In genomic region chr9:33523397-33524296, GRCh38 we compare ENCODE assay signal across 8 cellular contexts. TPM values are rescaled to one million over a fixed set of nuclear protein-coding genes. Genes with fewer than 3 reads are reported as not detected.
DNase-seq lines count a peak whose midpoint lies in the region; ATAC-seq, FAIRE-seq and TF ChIP-seq lines count a peak whose summit lies in the region.
"Not testable (repeated sequence)": the region's sequence is repeated elsewhere in the genome, so short reads cannot be mapped to it uniquely, and the experiment has no call there.

Gene ANKRD18B, plus strand, starts transcription at chr9:33524251. Its CDS starts 239 bp downstream, at chr9:33524490.

- not testable (repeated sequence) for H3K4me1 ChIP-seq in GM12878 (ENCODE audit: control insufficient read depth, insufficient read depth, low read length)
- H3K4me1 ChIP-seq in heart left ventricle = peaks cover 0 to 16% (median 8%) of the 10 kb centered on the region in 12 donors

- H3K4me1 Mint-ChIP-seq in WTC11 = peaks cover 13% of the 10 kb centered on the region
- not testable (repeated sequence) for H3K4me1 Mint-ChIP-seq in stimulated activated naive CD8-positive, alpha-beta T cell treated with anti-CD3 and anti-CD28 coated beads, Interleukin-15, Interleukin-2, amounts not matched to agents 100 ng/mL and 50 ng/mL, for 24 hours (ENCODE audit: low read depth)

- not testable (repeated sequence) for H3K9me2 ChIP-seq in neural cell (ENCODE audit: insufficient read depth, low read length)

- H3K36me3 Mint-ChIP-seq in WTC11; stimulated activated naive CD8-positive, alpha-beta T cell treated with anti-CD3 and anti-CD28 coated beads, Interleukin-15, Interleukin-2, amounts not matched to agents 100 ng/mL and 50 ng/mL, for 24 hours (ENCODE audit: low read depth): not testable (repeated sequence)

- BruUV-seq in GM12878 (replicated peaks; lab: Mats Ljungman, UMichigan) = not testable (repeated sequence)

- not testable (repeated sequence) for H3K9me3 Mint-ChIP-seq in WTC11; stimulated activated naive CD8-positive, alpha-beta T cell treated with anti-CD3 and anti-CD28 coated beads, Interleukin-15, Interleukin-2, amounts not matched to agents 100 ng/mL and 50 ng/mL, for 24 hours

- RAD21 ChIA-PET in GM12878 (lab: Charles Lee; ENCODE audit: unreplicated experiment) = not testable (repeated sequence)

- H3K4me2 ChIP-seq in GM12878 (ENCODE audit: control insufficient read depth, insufficient read depth); neural cell (ENCODE audit: low read length): not testable (repeated sequence)

- SMC1A ChIA-PET in GM12878 (lab: Charles Lee; ENCODE audit: uncharacterized antibody, unreplicated experiment) = interaction anchor here (0.9 kb wide), 1 partner anchor 80 kb away, joined by 3 read pairs; no protein-coding TSS in a partner anchor

- not testable (repeated sequence) for H3K9ac ChIP-seq in GM12878 (ENCODE audit: control insufficient read depth, insufficient read depth, low read length)
- peak within 1 kb of the TSS; percentile 41 for H3K9ac ChIP-seq in neural cell (ENCODE audit: low read length)

- ATAC-seq in HG03354 (IDR thresholded peaks at IDR 0.05; ENCODE audit: poor library complexity, severe bottlenecking, unreplicated experiment) = peak; percentile 64
- ATAC-seq in WTC11 = peak; percentile 86
- ATAC-seq in GM12878 = peak; percentile 84
- ATAC-seq in heart left ventricle = peak; percentile 32 to 88 (median 76)

- not testable (repeated sequence) for H3K79me2 ChIP-seq in GM12878 (ENCODE audit: control insufficient read depth, insufficient read depth, low read length); neural cell (replicated peaks; ENCODE audit: insufficient read depth, low read length)

- not testable (repeated sequence) for TF ChIP-seq POLR2A in GM12878 (IDR thresholded peaks at IDR 0.05; ENCODE audit: low read depth, low read length); heart left ventricle (IDR thresholded peaks at IDR 0.05)

- not testable (repeated sequence) for H3K27ac Mint-ChIP-seq in WTC11
- H3K27ac Mint-ChIP-seq in stimulated activated naive CD8-positive, alpha-beta T cell treated with anti-CD3 and anti-CD28 coated beads, Interleukin-15, Interleukin-2, amounts not matched to agents 100 ng/mL and 50 ng/mL, for 24 hours = peak within 1 kb of the TSS; percentile 52

- H3K27ac ChIP-seq in GM12878 (ENCODE audit: control insufficient read depth, insufficient read depth); heart left ventricle; neural cell (ENCODE audit: low read length): not testable (repeated sequence)

- H3K27me3 ChIP-seq in GM12878 (replicated peaks in 1 of 2; ENCODE audit: control insufficient read depth in 2 of 2, insufficient read depth in 2 of 2, low read length in 1 of 2) = not testable (repeated sequence)
- H3K27me3 ChIP-seq in heart left ventricle (peaks cover 0 to 69% (median 28%) of the 10 kb centered on the region in 9 donors), neural cell (ENCODE audit: insufficient read depth, low read depth, low read length) (peaks cover 28% of the 10 kb centered on the region)

- not testable (repeated sequence) for H3F3A ChIP-seq in neural cell (ENCODE audit: insufficient read depth, low read length, poor library complexity, severe bottlenecking)

- CTCF ChIA-PET in WTC11 (lab: Charles Lee) = interaction anchor here (0.6 to 2.7 kb wide), 11 partner anchors 11 to 233 kb away, joined by 3 to 19 read pairs (median 5); partner anchors contain the start of gene NFX1
- CTCF ChIA-PET in GM12878 (lab: Yijun Ruan, JAX) = interaction anchor here (0.7 kb wide), 1 partner anchor 914 kb away, joined by 3 read pairs; no protein-coding TSS in a partner anchor

- H3K4me3 ChIP-seq in GM12878 = not testable (repeated sequence)
- H3K4me3 ChIP-seq in heart left ventricle = peak within 1 kb of the TSS in 11 of 12 donors; percentile 18 to 52 (median 43)
- peak within 1 kb of the TSS; percentile 70 for H3K4me3 ChIP-seq in neural cell (ENCODE audit: low read length)

- not testable (repeated sequence) for H3K36me3 ChIP-seq in GM12878 (ENCODE audit: control insufficient read depth in 2 of 2, insufficient read depth in 2 of 2, low read length in 1 of 2); heart left ventricle; neural cell (ENCODE audit: insufficient read depth, low read length)

- in situ Hi-C loops in GM12878 (cut with MboI) = not testable (repeated sequence)

- H3K9me3 ChIP-seq in GM12878 (replicated peaks; ENCODE audit: control insufficient read depth, insufficient read depth, low read length); heart left ventricle; neural cell (ENCODE audit: low read length): not testable (repeated sequence)

- H4K20me1 ChIP-seq in GM12878 (ENCODE audit: control insufficient read depth, insufficient read depth); neural cell (ENCODE audit: insufficient read depth): not testable (repeated sequence)

- POLR2A ChIA-PET in WTC11 (lab: Charles Lee) = interaction anchor here (0.8 to 1.1 kb wide), 6 partner anchors 13 to 105 kb away, joined by 3 to 5 read pairs (median 3); partner anchors contain the start of genes AQP3 and NOL6
- POLR2A ChIA-PET in GM12878 (lab: Charles Lee) = not testable (repeated sequence)

- peak within 1 kb of the TSS; percentile 91 for H3K4me3 Mint-ChIP-seq in WTC11
- H3K4me3 Mint-ChIP-seq in stimulated activated naive CD8-positive, alpha-beta T cell treated with anti-CD3 and anti-CD28 coated beads, Interleukin-15, Interleukin-2, amounts not matched to agents 100 ng/mL and 50 ng/mL, for 24 hours = peak within 1 kb of the TSS; percentile 78

- not testable (repeated sequence) for TF ChIP-seq CTCF in WTC11 (IDR thresholded peaks at IDR 0.05); neural cell (IDR thresholded peaks at IDR 0.05; ENCODE audit: poor library complexity, severe bottlenecking)
- TF ChIP-seq CTCF in GM12878 (IDR thresholded peaks at IDR 0.05 in 2 of 3, conservative IDR thresholded peaks at IDR 0.05 in 1 of 3; ENCODE audit: control insufficient read depth in 2 of 3, extremely low read depth in 1 of 3, insufficient read depth in 1 of 3, low read depth in 3 of 3, low read length in 3 of 3) = 0 out of 6 replicates have a peak, but pooled peaks of 1 of the 3 experiments have one; percentile 2
- peak in 3 of 12 donors; percentile 9 to 26 (median 26) for TF ChIP-seq CTCF in heart left ventricle (IDR thresholded peaks at IDR 0.05)

- TF ChIP-seq RAD21 in GM12878 (IDR thresholded peaks at IDR 0.05; ENCODE audit: insufficient read depth, low read depth, low read length); neural cell (conservative IDR thresholded peaks at IDR 0.05): not testable (repeated sequence)

- H2AFZ ChIP-seq in GM12878 (ENCODE audit: control insufficient read depth, low read depth, low read length); neural cell (ENCODE audit: low read depth, low read length): not testable (repeated sequence)

- peak; percentile 73 for DNase-seq in COR-L47 (lab: John Stamatoyannopoulos, UW)
- peak; percentile 69 to 91 for DNase-seq in NCI-H526 (lab: John Stamatoyannopoulos, UW)
- peak; percentile 77 for DNase-seq in WTC11 (ENCODE audit: low spot score)
- DNase-seq in GM12878 (ENCODE audit: low read depth, low spot score) = not testable (repeated sequence)
- DNase-seq in heart left ventricle = peak in 2 of 5 donors; percentile 22 to 55

- H3K27me3 Mint-ChIP-seq in WTC11 (ENCODE audit: low read depth) = peaks cover 21% of the 10 kb centered on the region
- peaks cover 67% of the 10 kb centered on the region for H3K27me3 Mint-ChIP-seq in stimulated activated naive CD8-positive, alpha-beta T cell treated with anti-CD3 and anti-CD28 coated beads, Interleukin-15, Interleukin-2, amounts not matched to agents 100 ng/mL and 50 ng/mL, for 24 hours

- FAIRE-seq in GM12878 (lab: Jason Lieb, UNC) = not testable (repeated sequence)

- 6% methylated on average over 69 of the region's 73 CpGs for WGBS in GM12878 (ENCODE audit: insufficient coverage, insufficient replicate concordance, low lambda C conversion rate, missing lambda C conversion rate)
- WGBS in heart left ventricle, 4 donors = 1 to 12% (median 3%) methylated on average over 13 to 73 of the region's 73 CpGs

- intact Hi-C loops in GM12878 (cut with micrococcal nuclease; ENCODE audit: unreplicated experiment); heart left ventricle (cut with DNase I): not testable (repeated sequence)

- not testable (repeated sequence) for TF ChIP-seq EP300 in GM12878 (IDR thresholded peaks at IDR 0.05; ENCODE audit: borderline replicate concordance in 1 of 2, control insufficient read depth in 1 of 2, low read depth in 2 of 2, low read length in 2 of 2); neural cell (conservative IDR thresholded peaks at IDR 0.05; ENCODE audit: poor library complexity, severe bottlenecking)

TF ChIP-seq in GM12878, 131 proteins besides CTCF, POLR2A, EP300 and RAD21:
- TF ChIP-seq SUZ12 (IDR thresholded peaks at IDR 0.05; ENCODE audit: unreplicated experiment) = peak; percentile 61

RNA-seq across cellular contexts. Expression of gene ANKRD18B, which starts in this region (rescaled TPM):
- total RNA-seq in WTC11 (2021) (11.0 to 16.4 TPM (median 13.6 TPM) in 3 replicates), GM12878 (2014; rRNA removed) (not detected in 2 replicates), GM12878 (2014; rRNA removed; fragmentation: Illumina TruSeq; extraction: Trizol) (not detected in 2 replicates), GM12878 (2021) (not detected in 2 replicates), heart left ventricle (1 to 10 TPM in 1 of 9 donors, under 1 TPM in 4, not detected in 4; 0.25 to 1.3 (median 0.40) TPM)
- not detected in 2 replicates for total RNA-seq in GM12878 (2013; cell fraction: nucleolus; rRNA removed)
- not detected for polyA plus RNA-seq in GM12878 (2011; ENCODE audit: low read depth)
- polyA plus RNA-seq in GM12878 (2011; rRNA removed) (not detected in 2 replicates), GM12878 (2014; fragmentation: Illumina TruSeq; extraction: Trizol) (not detected in 2 replicates), GM12878 (2014; fragmentation: Nextera tagmentation; extraction: Ambion mirVana) (not detected), GM12878 (2014; rRNA removed) (not detected in 2 replicates), GM12878 (2016; fragmentation: Nextera tagmentation; extraction: Ambion mirVana) (not detected), heart left ventricle (under 1 TPM; 0.14 to 0.91 TPM), neural cell (2.2 TPM in 1 of 2 replicates, not detected in the other)
- polyA plus RNA-seq in GM12878 (2011; cell fraction: cytosol; rRNA removed) = not detected in 2 replicates
- polyA plus RNA-seq in GM12878 (2011; cell fraction: nucleus; rRNA removed) = not detected in 2 replicates
- not detected in 2 replicates for polyA plus RNA-seq in GM12878 (2012)
- not detected in 2 replicates for polyA minus RNA-seq in GM12878 (2011; rRNA and poly(A)+ RNA removed)
- not detected in 2 replicates for polyA minus RNA-seq in GM12878 (2011; cell fraction: cytosol; rRNA and poly(A)+ RNA removed)
- not detected in 2 replicates for polyA minus RNA-seq in GM12878 (2011; cell fraction: nucleus; rRNA and poly(A)+ RNA removed)
- polyA minus RNA-seq in neural cell = 0.23 and 0.73 TPM in 2 replicates

Comparison
In these comparisons a context has a peak if more than half of its experiments do, and no peak if none do; other contexts are left out.
1. Peak in ATAC-seq in GM12878; RNA of the gene not detected or under 1 TPM.